ENCODE assay signal across 8 cellular contexts in genomic region chr7:123747089-123747488, GRCh38. TPM values are rescaled to one million over a fixed set of nuclear protein-coding genes. Genes with fewer than 3 reads are reported as not detected.
A peak's percentile ranks its signal among the peaks of the same experiment; 100 is the strongest.
DNase-seq lines count a peak whose midpoint lies in the region; ATAC-seq and TF ChIP-seq lines count a peak whose summit lies in the region.

No MANE protein-coding gene starts in this region.

- peak; percentile 26 for DNase-seq in NCI-H82 (lab: John Stamatoyannopoulos, UW)
- no peak for DNase-seq in NCI-H82 treated with DMSO at 0.1 percent for 48 hours (lab: John Stamatoyannopoulos, UW; ENCODE audit: unreplicated experiment)
- no peak for DNase-seq in WERI-Rb-1
- no peak for DNase-seq in stomach
- DNase-seq in HEK293T (ENCODE audit: extremely low spot score): no peak
- no peak for DNase-seq in DMS53 (lab: John Stamatoyannopoulos, UW)

- H3K4me3 ChIP-seq in WERI-Rb-1 (ENCODE audit: low read depth, low read length) (peak overlapping the region; percentile 99), iPS-15b (ENCODE audit: low read depth, low read length) (peak overlapping the region; percentile 86), stomach (peak overlapping the region; percentile 79 to 87 (median 85))

- ATAC-seq in HG03457 (IDR thresholded peaks at IDR 0.05; ENCODE audit: unreplicated experiment): no peak

- intact Hi-C loops in stomach (cut with DNase I; ENCODE audit: low total_unique reads): no loop called here

- H3K4me1 ChIP-seq in iPS-15b (ENCODE audit: control insufficient read depth, insufficient read depth, low read length): peaks cover 19% of the 10 kb centered on the region
- peaks cover 29 to 83% (median 58%) of the 10 kb centered on the region in 4 donors for H3K4me1 ChIP-seq in stomach

- TF ChIP-seq EP300 in stomach (IDR thresholded peaks at IDR 0.05): no peak

- H3K36me3 ChIP-seq in WERI-Rb-1 (peaks cover 2% of the 10 kb centered on the region; the same call in 1 of the 2 replicates), iPS-15b (ENCODE audit: control insufficient read depth, insufficient read depth, low read length) (no peaks in the 10 kb centered on the region), stomach (no peaks in the 10 kb centered on the region)

- POLR2A ChIA-PET in HEK293T (lab: Yijun Ruan, JAX): no interaction called here

- H3K9me3 ChIP-seq in WERI-Rb-1 (ENCODE audit: severe bottlenecking) (no peaks in the 10 kb centered on the region), iPS-15b (ENCODE audit: control insufficient read depth, insufficient read depth, low read length) (no peaks in the 10 kb centered on the region), stomach (no peaks in the 10 kb centered on the region)

- WGBS in stomach, 5 donors: 6 to 11% (median 7%) methylated on average over 4 of the region's 4 CpGs

- peak overlapping the region; percentile 95 for H3K27ac ChIP-seq in WERI-Rb-1
- peak overlapping the region in 4 of 5 donors; percentile 97 to 99 (median 98) for H3K27ac ChIP-seq in stomach

- TF ChIP-seq CTCF in WERI-Rb-1 (IDR thresholded peaks at IDR 0.05; ENCODE audit: low read depth, low read length): no peak
- no peak for TF ChIP-seq CTCF in stomach (IDR thresholded peaks at IDR 0.05)

- H3K27me3 ChIP-seq in WERI-Rb-1 (ENCODE audit: insufficient read depth, low read depth, severe bottlenecking) (no peaks in the 10 kb centered on the region), iPS-15b (ENCODE audit: control insufficient read depth, insufficient read depth, low read length) (no peaks in the 10 kb centered on the region), stomach (no peaks in the 10 kb centered on the region)

- TF ChIP-seq POLR2A in stomach (IDR thresholded peaks at IDR 0.05): no peak

- peak overlapping the region; percentile 28 for H3K9ac ChIP-seq in iPS-15b (ENCODE audit: low read depth, low read length)

- CTCF ChIA-PET in HEK293T (lab: Yijun Ruan, JAX): interaction anchor here (0.5 kb wide), 1 partner anchor 30 kb away, joined by 3 read pairs; no protein-coding TSS in a partner anchor

TF ChIP-seq in HEK293T, 16 proteins besides CTCF, POLR2A, EP300 and RAD21:
- no peak for TF ChIP-seq ARNT (IDR thresholded peaks at IDR 0.05)
- TF ChIP-seq TARDBP (IDR thresholded peaks at IDR 0.05): no peak
- no peak for TF ChIP-seq PKNOX1 (IDR thresholded peaks at IDR 0.05)
- TF ChIP-seq NFRKB (IDR thresholded peaks at IDR 0.05): no peak
- no peak for TF ChIP-seq FOXM1 (IDR thresholded peaks at IDR 0.05; ENCODE audit: borderline replicate concordance)
- TF ChIP-seq SP1 (IDR thresholded peaks at IDR 0.05): no peak
- TF ChIP-seq FOXA1 (IDR thresholded peaks at IDR 0.05): no peak
- no peak for TF ChIP-seq SUZ12 (IDR thresholded peaks at IDR 0.05)
- TF ChIP-seq FOXK2 (IDR thresholded peaks at IDR 0.05): no peak
- no peak for TF ChIP-seq CTBP1 (IDR thresholded peaks at IDR 0.05; ENCODE audit: borderline replicate concordance)
- no peak for TF ChIP-seq BHLHE40 (IDR thresholded peaks at IDR 0.05; ENCODE audit: borderline replicate concordance)
- TF ChIP-seq ZNF384 (IDR thresholded peaks at IDR 0.05): no peak
- TF ChIP-seq LEF1 (IDR thresholded peaks at IDR 0.05; ENCODE audit: borderline replicate concordance): no peak
- no peak for TF ChIP-seq ELF4 (IDR thresholded peaks at IDR 0.05)
- no peak for TF ChIP-seq HDGF (IDR thresholded peaks at IDR 0.05; ENCODE audit: borderline replicate concordance)

RNA-seq across cellular contexts. Expression of gene WASL, which starts 1.7 kb away (rescaled TPM):
- 10 to 100 TPM in 4 of 5 donors, 1 to 10 TPM in 1; 9.0 to 56.7 (median 23.7) TPM for total RNA-seq in stomach
- 10 to 100 TPM; 12.2 to 33.5 (median 19.7) TPM for polyA plus RNA-seq in stomach
